In the genomic region with DNA sequence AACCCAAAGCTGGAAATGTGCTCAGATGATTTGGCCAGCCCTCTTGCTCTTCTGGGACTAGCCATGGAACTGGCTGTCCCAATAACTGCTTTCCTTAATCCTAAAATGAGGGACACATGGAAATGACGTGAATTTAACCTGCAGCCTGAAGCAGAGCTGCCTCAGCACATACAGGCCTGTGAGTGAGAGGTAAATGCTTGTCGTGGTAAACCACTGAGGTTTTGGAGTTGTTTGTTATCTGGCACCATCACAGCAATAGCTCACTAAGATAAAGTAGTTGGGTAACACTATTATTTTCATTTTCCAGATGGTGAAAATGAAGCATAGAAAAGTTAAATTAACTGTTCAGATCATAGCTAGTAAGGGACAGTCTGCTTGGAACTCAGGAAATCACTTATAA, we compare ENCODE assay signal across 23 cellular contexts.
DNase-seq lines count a peak whose midpoint lies in the region; ATAC-seq, FAIRE-seq and TF ChIP-seq lines count a peak whose summit lies in the region.
"Had no signal": no experiment of that assay in that cellular context is flagged by ENCODE, and none has a peak within 500 bp of the region (broad histone marks: within the 10 kb centered on the region; RNA-seq: fewer than 3 reads in every experiment).

No MANE protein-coding gene starts in this region.

- H3K4me1 ChIP-seq in DND-41 (ENCODE audit: insufficient read depth, low read length) (no peaks in the 10 kb centered on the region), H1 (replicated peaks in 1 of 4; ENCODE audit: control insufficient read depth in 3 of 4, insufficient read depth in 4 of 4, low read length in 3 of 4) (no peaks in the 10 kb centered on the region), neuronal stem cell (ENCODE audit: control insufficient read depth in 2 of 2, insufficient read depth in 1 of 2, low read depth in 1 of 2, low read length in 2 of 2) (no peaks in the 10 kb centered on the region), uterus (no peaks in the 10 kb centered on the region)
- H3K4me1 ChIP-seq: A549, BE2C, BLaER1 had no signal

- H3K23me2 ChIP-seq in H1 (ENCODE audit: low read depth, low read length), result no peaks in the 10 kb centered on the region

- no peak overlapping the region for H2BK120ac ChIP-seq in H1 (replicated peaks; ENCODE audit: low read depth, low read length)
- no peak overlapping the region for H2BK120ac ChIP-seq in neuronal stem cell (ENCODE audit: low read depth, low read length)

- H2AFZ ChIP-seq in DND-41 (ENCODE audit: low read depth, low read length) (no peak overlapping the region), H1 (ENCODE audit: low read length) (0 out of 2 replicates have a peak overlapping the region, but pooled peaks have one; percentile 24), neuronal stem cell (ENCODE audit: low read length) (no peak overlapping the region)

- H4K91ac ChIP-seq in H1 (replicated peaks; ENCODE audit: insufficient read length, low read length) (no peak overlapping the region), neuronal stem cell (ENCODE audit: low read depth, low read length, poor library complexity) (no peak overlapping the region)

- H2BK20ac ChIP-seq in H1 (ENCODE audit: low read length), result no peak overlapping the region

- no peak for TF ChIP-seq CTCF in DND-41 (IDR thresholded peaks at IDR 0.05; ENCODE audit: borderline replicate concordance, extremely low read depth, low read length, poor library complexity, severe bottlenecking)
- no peak for TF ChIP-seq CTCF in H1 (IDR thresholded peaks at IDR 0.05; ENCODE audit: control extremely low read depth in 1 of 3, insufficient read depth in 1 of 3, low read depth in 1 of 3, low read length in 3 of 3)
- TF ChIP-seq CTCF in uterus (IDR thresholded peaks at IDR 0.05), result no peak

- H3K4me2 ChIP-seq in DND-41 (ENCODE audit: insufficient read depth, low read length), result no peak overlapping the region
- H3K4me2 ChIP-seq in H1 (ENCODE audit: insufficient read depth in 1 of 2, low read depth in 2 of 2, low read length in 2 of 2), result no peak overlapping the region
- no peak overlapping the region for H3K4me2 ChIP-seq in neuronal stem cell (ENCODE audit: insufficient read depth, low read length, poor library complexity, severe bottlenecking)
- H3K4me2 ChIP-seq: A549, BLaER1 had no signal

- H3K9ac ChIP-seq in DND-41 (ENCODE audit: low read depth, low read length) (no peak overlapping the region), H1 (replicated peaks in 1 of 4; ENCODE audit: extremely low read depth in 1 of 4, low read depth in 3 of 4, low read length in 3 of 4) (no peak overlapping the region), neuronal stem cell (ENCODE audit: low read depth, low read length, poor library complexity) (no peak overlapping the region)
- H3K9ac ChIP-seq: BLaER1 had no signal

- H3K27me3 ChIP-seq in DND-41 (ENCODE audit: insufficient read depth, low read length, poor library complexity) (peaks cover 25% of the 10 kb centered on the region), H1 (replicated peaks in 1 of 4; ENCODE audit: control insufficient read depth in 3 of 4, extremely low read depth in 1 of 4, insufficient read depth in 3 of 4, low read length in 3 of 4) (no peaks in the 10 kb centered on the region; a peak in 1 of 7 replicates), neuronal stem cell (ENCODE audit: control insufficient read depth in 3 of 3, insufficient read depth in 3 of 3, low read depth in 1 of 3, low read length in 3 of 3) (no peaks in the 10 kb centered on the region), uterus (no peaks in the 10 kb centered on the region)
- H3K27me3 ChIP-seq: BE2C, BLaER1 had no signal

- H3K23ac ChIP-seq in H1 (ENCODE audit: insufficient read length) (no peak overlapping the region), neuronal stem cell (ENCODE audit: low read depth, low read length, poor library complexity) (no peak overlapping the region)

- H4K20me1 ChIP-seq in DND-41 (ENCODE audit: insufficient read depth, low read length) (0 out of 2 replicates have a peak, but pooled peaks cover 6% of the 10 kb centered on the region), H1 (replicated peaks in 1 of 2; ENCODE audit: control insufficient read depth in 1 of 2, insufficient read depth in 2 of 2, low read length in 2 of 2) (no peaks in the 10 kb centered on the region)
- H4K20me1 ChIP-seq: BLaER1 had no signal

- POLR2A ChIA-PET in H1 (lab: Charles Lee; ENCODE audit: partially characterized antibody), result no interaction called here

- H3K79me1 ChIP-seq in H1 (ENCODE audit: low read depth, low read length) (no peaks in the 10 kb centered on the region), neuronal stem cell (ENCODE audit: low read depth, low read length) (no peaks in the 10 kb centered on the region)

- H2BK15ac ChIP-seq in H1 (ENCODE audit: low read length) (peak overlapping the region; percentile 14; the same call in 1 of the 2 replicates), neuronal stem cell (ENCODE audit: low read length) (no peak overlapping the region)

- H2AK5ac ChIP-seq in H1 (ENCODE audit: low read depth, low read length) (no peak overlapping the region), neuronal stem cell (ENCODE audit: low read depth, low read length) (no peak overlapping the region)

- WGBS in H1 (ENCODE audit: extremely low coverage in 1 of 2, insufficient coverage in 1 of 2, insufficient read length in 1 of 2, insufficient replicate concordance in 2 of 2, low coverage in 1 of 2, low lambda C conversion rate in 2 of 2, missing lambda C conversion rate in 1 of 2), 2 experiments, result 79% methylated on average over 2 of the region's 2 CpGs; no CpG with 5 or more reads in 1 of the 2 experiments
- WGBS in neuronal stem cell (ENCODE audit: extremely low coverage in 2 of 2, insufficient read length in 2 of 2, insufficient replicate concordance in 1 of 2), 2 donors, result no CpG with 5 or more reads among the region's 2 CpGs

- H3K4ac ChIP-seq in H1 (replicated peaks; ENCODE audit: insufficient read length, low read depth, low read length) (no peak overlapping the region), neuronal stem cell (ENCODE audit: low read length) (no peak overlapping the region)

- intact Hi-C loops in uterus (cut with DNase I; ENCODE audit: low total_unique reads), result no loop called here

- H2BK5ac ChIP-seq in H1 (ENCODE audit: low read depth, low read length) (no peak overlapping the region), neuronal stem cell (ENCODE audit: low read length) (no peak overlapping the region)

- CTCF ChIA-PET in H1 (lab: Charles Lee; ENCODE audit: partially characterized antibody), result interaction anchor here (1.4 to 5.0 kb wide), 2 partner anchors 205 to 213 kb away, joined by 4 to 28 read pairs; no protein-coding TSS in a partner anchor

- no peak for TF ChIP-seq POLR2A in H1 (IDR thresholded peaks at IDR 0.05; ENCODE audit: control extremely low read depth in 1 of 2, low read depth in 2 of 2, low read length in 2 of 2)
- TF ChIP-seq POLR2A in uterus (IDR thresholded peaks at IDR 0.05), result no peak

- no peak overlapping the region for H3K4me3 ChIP-seq in DND-41 (ENCODE audit: low read depth in 1 of 2, low read length in 2 of 2)
- no peak overlapping the region for H3K4me3 ChIP-seq in Jurkat, Clone E6-1 (ENCODE audit: low read length)
- no peak overlapping the region for H3K4me3 ChIP-seq in H1 (ENCODE audit: extremely low read depth in 1 of 4, insufficient read depth in 2 of 4, low read depth in 3 of 4, low read length in 4 of 4)
- H3K4me3 ChIP-seq in neuronal stem cell (ENCODE audit: low read length in 2 of 2), result no peak overlapping the region
- H3K4me3 ChIP-seq in uterus, result no peak overlapping the region
- H3K4me3 ChIP-seq: A549, BLaER1 had no signal

- H3K36me3 ChIP-seq in DND-41 (ENCODE audit: insufficient read depth, low read length) (no peaks in the 10 kb centered on the region), H1 (ENCODE audit: control insufficient read depth in 2 of 4, insufficient read depth in 4 of 4, low read length in 3 of 4) (no peaks in the 10 kb centered on the region), neuronal stem cell (replicated peaks in 1 of 2; ENCODE audit: control insufficient read depth in 2 of 2, insufficient read depth in 2 of 2, low read length in 2 of 2) (no peaks in the 10 kb centered on the region), uterus (no peaks in the 10 kb centered on the region)
- H3K36me3 ChIP-seq: BE2C, BLaER1 had no signal

- no peak overlapping the region for H3K27ac ChIP-seq in DND-41 (ENCODE audit: low read length)
- no peak overlapping the region for H3K27ac ChIP-seq in H1 (ENCODE audit: low read depth, low read length)
- H3K27ac ChIP-seq in neuronal stem cell (replicated peaks; ENCODE audit: low read length), result no peak overlapping the region
- no peak overlapping the region for H3K27ac ChIP-seq in uterus
- H3K27ac ChIP-seq: 22Rv1, A549, BLaER1 had no signal

- H4K5ac ChIP-seq in H1 (ENCODE audit: insufficient read length, low read depth, low read length), result no peak overlapping the region

- H3K79me2 ChIP-seq in DND-41 (ENCODE audit: insufficient read depth, low read length) (no peaks in the 10 kb centered on the region), H1 (ENCODE audit: control insufficient read depth in 1 of 2, insufficient read depth in 2 of 2, low read length in 2 of 2) (no peaks in the 10 kb centered on the region)

- H3K14ac ChIP-seq in H1 (ENCODE audit: insufficient read length) (no peak overlapping the region), neuronal stem cell (ENCODE audit: low read length) (no peak overlapping the region)

- TF ChIP-seq EP300 in H1 (IDR thresholded peaks at IDR 0.05; ENCODE audit: borderline replicate concordance in 1 of 2, low read depth in 2 of 2, low read length in 2 of 2), result no peak

- H3K9me3 ChIP-seq in DND-41 (ENCODE audit: insufficient read depth, low read length, severe bottlenecking), result no peaks in the 10 kb centered on the region
- no peaks in the 10 kb centered on the region for H3K9me3 ChIP-seq in H1 (ENCODE audit: insufficient read depth in 2 of 2, low read depth in 1 of 2, low read length in 1 of 2)
- H3K9me3 ChIP-seq in neuronal stem cell (replicated peaks in 1 of 2; ENCODE audit: control insufficient read depth in 2 of 2, insufficient read depth in 1 of 2, low read depth in 1 of 2, low read length in 2 of 2), result no peaks in the 10 kb centered on the region
- no peaks in the 10 kb centered on the region for H3K9me3 ChIP-seq in uterus
- H3K9me3 ChIP-seq: A549, BLaER1 had no signal

- peak; percentile 10 for DNase-seq in DND-41
- peak; percentile 49 for DNase-seq in Jurkat, Clone E6-1 (ENCODE audit: low read depth, low spot score)
- no peak for DNase-seq in H1 (ENCODE audit: low read depth in 1 of 2, low spot score in 2 of 2)
- no peak for DNase-seq in AML-193 (lab: John Stamatoyannopoulos, UW)
- DNase-seq in neuronal stem cell (ENCODE audit: low spot score), result no peak
- no peak for DNase-seq in uterus
- DNase-seq: BE2C; C1 segment of cervical spinal cord; CD4-positive, alpha-beta memory T cell; CD4-positive, CD25-positive, alpha-beta regulatory T cell; CD8-positive, alpha-beta memory T cell; COR-L47; DMS 273 treated with DMSO at 0.1 percent for 48 hours; DMS153; DMS53; DMS79; GF-D8 had no signal

- no peak overlapping the region for H3K56ac ChIP-seq in H1 (replicated peaks; ENCODE audit: insufficient read length, low read depth, low read length)

- peak; percentile 70 for ATAC-seq in DND-41 (ENCODE audit: insufficient read depth, low read depth)
- ATAC-seq: A549 had no signal

- no peak overlapping the region for H2BK12ac ChIP-seq in H1 (ENCODE audit: low read depth, low read length)
- H2BK12ac ChIP-seq in neuronal stem cell (ENCODE audit: low read length), result no peak overlapping the region

- TF ChIP-seq RAD21 in H1 (IDR thresholded peaks at IDR 0.05 in 1 of 2, conservative IDR thresholded peaks at IDR 0.05 in 1 of 2; ENCODE audit: low read depth in 2 of 2, low read length in 2 of 2), result no peak

- H3K18ac ChIP-seq in H1 (ENCODE audit: extremely low read depth, low read length) (no peak overlapping the region), neuronal stem cell (ENCODE audit: low read length) (no peak overlapping the region)

- FAIRE-seq in H1 (lab: Jason Lieb, UNC), result no peak
- FAIRE-seq: A549, G401.6, GM12891, GM19239 had no signal

- H4K8ac ChIP-seq in H1 (ENCODE audit: extremely low read depth, insufficient read depth, low read length), result no peak overlapping the region
- H4K8ac ChIP-seq in neuronal stem cell (ENCODE audit: low read depth, low read length), result no peak overlapping the region

Comparison
In these comparisons a context has a peak if more than half of its experiments do, and no peak if none do; other contexts are left out.
1. DNase-seq: peak in DND-41 (single experiment) and Jurkat, Clone E6-1 (single experiment); none in H1 (0 of 2), AML-193 (0 of 2), neuronal stem cell (single experiment) and uterus (0 of 2).